ENCODE assay signal across 27 cellular contexts in genomic region chr9:69474821-69475220, GRCh38.
DNase-seq lines count a peak whose midpoint lies in the region; ATAC-seq and TF ChIP-seq lines count a peak whose summit lies in the region.
"Had no signal": no experiment of that assay in that cellular context is flagged by ENCODE, and none has a peak within 500 bp of the region (broad histone marks: within the 10 kb centered on the region; RNA-seq: fewer than 3 reads in every experiment).

No MANE protein-coding gene starts in this region.

- no peak for TF ChIP-seq CTCF in Calu3 (IDR thresholded peaks at IDR 0.05; ENCODE audit: unreplicated experiment)

- H3K4me1 Mint-ChIP-seq in activated T-cell treated with anti-CD3 and anti-CD28 coated beads, Interleukin-2, amount 50 U/mL, for 4 hours (ENCODE audit: low read depth), result peaks cover 32% of the 10 kb centered on the region
- peaks cover 25% of the 10 kb centered on the region for H3K4me1 Mint-ChIP-seq in T-helper 2 cell treated with Interferon-gamma antibody and Interleukin-4, amounts not matched to agents 5 μg/mL and 100 μg/mL, for 36 hours (ENCODE audit: low read depth)
- peaks cover 26% of the 10 kb centered on the region for H3K4me1 Mint-ChIP-seq in Calu3 (ENCODE audit: low read depth, unreplicated experiment)

- DNase-seq in activated T-cell treated with anti-CD3 and anti-CD28 coated beads, Interleukin-2, amount 50 U/mL, for 4 hours, result no peak
- DNase-seq in activated T-cell treated with anti-CD3 and anti-CD28 coated beads, Interleukin-2, amount 50 U/mL, for 48 hours, result no peak
- DNase-seq in T-helper 2 cell treated with Interferon-gamma antibody and Interleukin-4, amounts not matched to agents 5 μg/mL and 100 μg/mL, for 36 hours (ENCODE audit: low spot score), result no peak
- DNase-seq in putamen (ENCODE audit: low spot score), result peak; percentile 53
- no peak for DNase-seq in DMS79 (lab: John Stamatoyannopoulos, UW)
- no peak for DNase-seq in anterior cingulate cortex (lab: John Stamatoyannopoulos, UW)
- no peak for DNase-seq in Calu3
- DNase-seq: EL; foreskin keratinocyte; heart right ventricle; mammary epithelial cell; NCI-H1048; NCI-H187 treated with DMSO at 0.1 percent for 48 hours; NCI-H526; Peyer's patch; posterior cingulate gyrus; right lobe of liver; SIG-M5; stimulated activated CD4-positive, alpha-beta T cell treated with anti-CD3 and anti-CD28 coated beads, Interleukin-12 subunit alpha, Interleukin-12 subunit beta, amount 100 ng/mL, for 4 hours; stimulated activated CD4-positive, alpha-beta T cell treated with anti-CD3 and anti-CD28 coated beads, Interleukin-4, amount 100 ng/mL, for 24 hours; stimulated activated naive B cell treated with anti-CD40 and anti-IgM and Interleukin-4, amounts not matched to agents 10 μg/mL and 1 μg/mL and 100 μg/mL, for 72 hours; SW 1271 had no signal

- H3K36me3 Mint-ChIP-seq in activated T-cell treated with anti-CD3 and anti-CD28 coated beads, Interleukin-2, amount 50 U/mL, for 4 hours (ENCODE audit: insufficient read depth), result no peaks in the 10 kb centered on the region
- H3K36me3 Mint-ChIP-seq in T-helper 2 cell treated with Interferon-gamma antibody and Interleukin-4, amounts not matched to agents 5 μg/mL and 100 μg/mL, for 36 hours (ENCODE audit: low read depth), result no peaks in the 10 kb centered on the region
- H3K36me3 Mint-ChIP-seq in Calu3 (ENCODE audit: insufficient read depth, unreplicated experiment), result peaks cover 6% of the 10 kb centered on the region
- H3K36me3 Mint-ChIP-seq: stimulated activated naive B cell treated with anti-CD40 and anti-IgM and Interleukin-4, amounts not matched to agents 10 μg/mL and 1 μg/mL and 100 μg/mL, for 72 hours had no signal

- intact Hi-C loops in Calu3 (cut with micrococcal nuclease; ENCODE audit: unreplicated experiment), result no loop called here

- peaks cover 5% of the 10 kb centered on the region for H3K27me3 Mint-ChIP-seq in activated T-cell treated with anti-CD3 and anti-CD28 coated beads, Interleukin-2, amount 50 U/mL, for 4 hours (ENCODE audit: low read depth)
- H3K27me3 Mint-ChIP-seq in T-helper 2 cell treated with Interferon-gamma antibody and Interleukin-4, amounts not matched to agents 5 μg/mL and 100 μg/mL, for 36 hours (ENCODE audit: low read depth), result peaks cover 9% of the 10 kb centered on the region
- H3K27me3 Mint-ChIP-seq in Calu3 (ENCODE audit: unreplicated experiment), result no peaks in the 10 kb centered on the region

- peak overlapping the region; percentile 37 for H3K4me3 Mint-ChIP-seq in activated T-cell treated with anti-CD3 and anti-CD28 coated beads, Interleukin-2, amount 50 U/mL, for 4 hours
- peak overlapping the region; percentile 65 for H3K4me3 Mint-ChIP-seq in T-helper 2 cell treated with Interferon-gamma antibody and Interleukin-4, amounts not matched to agents 5 μg/mL and 100 μg/mL, for 36 hours
- no peak overlapping the region for H3K4me3 Mint-ChIP-seq in Calu3 (ENCODE audit: low read depth, unreplicated experiment)
- H3K4me3 Mint-ChIP-seq: central memory CD8-positive, alpha-beta T cell; dendritic cell treated with granulocyte-macrophage colony-stimulating factor and Interleukin-4, amounts not matched to agents 40 ng/mL and 50 ng/mL, for 4 days; GM23338; stimulated activated naive B cell treated with anti-CD40 and anti-IgM and Interleukin-4, amounts not matched to agents 10 μg/mL and 1 μg/mL and 100 μg/mL, for 72 hours had no signal

- ATAC-seq in activated T-cell treated with anti-CD3 and anti-CD28 coated beads, Interleukin-2, amount 50 U/mL, for 4 hours, result peak in 1 of 2 donors; percentile 69
- ATAC-seq in HG03175 (IDR thresholded peaks at IDR 0.05; ENCODE audit: unreplicated experiment), result peak; percentile 69
- ATAC-seq: foreskin keratinocyte; GM23338; HepG2; right lobe of liver; stimulated activated naive B cell treated with anti-CD40 and anti-IgM and Interleukin-4, amounts not matched to agents 10 μg/mL and 1 μg/mL and 100 μg/mL, for 72 hours had no signal

- peak overlapping the region; percentile 37 for H3K27ac Mint-ChIP-seq in T-helper 2 cell treated with Interferon-gamma antibody and Interleukin-4, amounts not matched to agents 5 μg/mL and 100 μg/mL, for 36 hours
- no peak overlapping the region for H3K27ac Mint-ChIP-seq in Calu3 (ENCODE audit: unreplicated experiment)
- H3K27ac Mint-ChIP-seq: dendritic cell treated with granulocyte-macrophage colony-stimulating factor and Interleukin-4, amounts not matched to agents 40 ng/mL and 50 ng/mL, for 4 days; GM23338; stimulated activated naive B cell treated with anti-CD40 and anti-IgM and Interleukin-4, amounts not matched to agents 10 μg/mL and 1 μg/mL and 100 μg/mL, for 72 hours had no signal

- BruUV-seq in Calu3 (replicated peaks; lab: Mats Ljungman, UMichigan), result no TSS peak

- CTCF ChIA-PET in Calu3 (lab: Charles Lee), result no interaction called here

- no peaks in the 10 kb centered on the region for H3K9me3 Mint-ChIP-seq in activated T-cell treated with anti-CD3 and anti-CD28 coated beads, Interleukin-2, amount 50 U/mL, for 4 hours
- no peaks in the 10 kb centered on the region for H3K9me3 Mint-ChIP-seq in T-helper 2 cell treated with Interferon-gamma antibody and Interleukin-4, amounts not matched to agents 5 μg/mL and 100 μg/mL, for 36 hours
- H3K9me3 Mint-ChIP-seq in Calu3 (ENCODE audit: low read depth, unreplicated experiment), result no peaks in the 10 kb centered on the region
- H3K9me3 Mint-ChIP-seq: central memory CD8-positive, alpha-beta T cell; dendritic cell treated with granulocyte-macrophage colony-stimulating factor and Interleukin-4, amounts not matched to agents 40 ng/mL and 50 ng/mL, for 4 days; stimulated activated naive B cell treated with anti-CD40 and anti-IgM and Interleukin-4, amounts not matched to agents 10 μg/mL and 1 μg/mL and 100 μg/mL, for 72 hours had no signal
